18 cellular contexts compared by ENCODE assay signal in the genomic region with DNA sequence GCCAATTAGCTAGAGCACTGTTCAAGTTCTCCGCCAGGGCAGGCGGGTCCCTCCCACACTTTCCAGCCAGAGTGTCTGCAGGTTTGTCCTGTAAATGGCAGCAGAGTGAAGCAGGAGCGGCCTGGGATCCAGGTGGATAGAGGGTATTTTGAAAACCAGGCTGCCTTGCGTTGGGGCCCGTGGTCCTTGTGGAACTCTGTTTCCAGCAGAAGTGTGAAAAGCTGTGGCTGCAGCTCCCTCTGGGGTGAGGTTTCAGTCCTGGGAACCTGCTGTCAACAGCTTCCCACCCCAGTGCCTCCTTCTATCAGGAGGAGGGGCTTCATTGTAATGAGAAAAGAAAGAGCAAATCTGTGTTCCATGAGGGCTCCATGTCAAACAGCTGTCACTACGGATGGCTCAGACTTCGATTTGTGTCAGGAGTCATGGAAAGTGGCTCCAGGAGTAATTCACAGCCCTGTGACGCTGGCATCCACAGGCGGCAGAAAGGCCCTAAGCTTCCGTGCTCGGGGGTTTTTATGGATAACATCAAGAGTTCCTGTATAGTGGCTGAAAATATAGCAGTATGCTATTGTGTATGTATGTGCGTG.
"Had no signal": no experiment of that assay in that cellular context is flagged by ENCODE, and none has a peak within 500 bp of the region (broad histone marks: within the 10 kb centered on the region; RNA-seq: fewer than 3 reads in every experiment).

No MANE protein-coding gene starts in this region.

- ATAC-seq: effector memory CD8-positive, alpha-beta T cell; left colon; stimulated activated naive B cell treated with anti-CD40 and anti-IgM and Interleukin-4, amounts not matched to agents 10 μg/mL and 1 μg/mL and 100 μg/mL, for 72 hours had no signal

- H3K9me3 ChIP-seq: right atrium auricular region, thyroid gland, uterus had no signal

- H3K4me1 ChIP-seq: right atrium auricular region, thyroid gland, uterus had no signal

- DNase-seq: activated CD4-positive, alpha-beta T cell treated with anti-CD3 and anti-CD28 coated beads, Interleukin-2, amount 10 ng/mL, durations not matched to agents 7 days and 5 days; activated CD4-positive, CD25-positive, alpha-beta regulatory T cell; activated CD8-positive, alpha-beta memory T cell treated with anti-CD3 and anti-CD28 coated beads for 24 hours; activated naive CD8-positive, alpha-beta T cell treated with anti-CD3 and anti-CD28 coated beads, Interleukin-2, amount 10 ng/mL, durations not matched to agents 7 days and 5 days; effector memory CD8-positive, alpha-beta T cell; foreskin melanocyte; head of caudate nucleus; left colon; naive B cell; nucleus accumbens; stimulated activated CD4-positive, alpha-beta T cell treated with anti-CD3 and anti-CD28 coated beads, Interleukin-15, amount 100 ng/mL, for 24 hours; stimulated activated CD4-positive, alpha-beta T cell treated with anti-CD3 and anti-CD28 coated beads, Interleukin-4, amount 100 ng/mL, for 1 hour; stimulated activated naive B cell treated with anti-CD40 and anti-IgM and Interleukin-4, amounts not matched to agents 10 μg/mL and 1 μg/mL and 100 μg/mL, for 72 hours; thyroid gland; uterus had no signal

- H3K27ac ChIP-seq: epithelial cell of prostate, right atrium auricular region, skin epidermis, thyroid gland, uterus had no signal

- H3K27me3 ChIP-seq: right atrium auricular region, thyroid gland, uterus had no signal

- H3K4me3 ChIP-seq: right atrium auricular region, skin epidermis, thyroid gland, uterus had no signal

- H3K36me3 ChIP-seq: right atrium auricular region, thyroid gland, uterus had no signal
